1 cellular context compared by ENCODE assay signal in the genomic region with DNA sequence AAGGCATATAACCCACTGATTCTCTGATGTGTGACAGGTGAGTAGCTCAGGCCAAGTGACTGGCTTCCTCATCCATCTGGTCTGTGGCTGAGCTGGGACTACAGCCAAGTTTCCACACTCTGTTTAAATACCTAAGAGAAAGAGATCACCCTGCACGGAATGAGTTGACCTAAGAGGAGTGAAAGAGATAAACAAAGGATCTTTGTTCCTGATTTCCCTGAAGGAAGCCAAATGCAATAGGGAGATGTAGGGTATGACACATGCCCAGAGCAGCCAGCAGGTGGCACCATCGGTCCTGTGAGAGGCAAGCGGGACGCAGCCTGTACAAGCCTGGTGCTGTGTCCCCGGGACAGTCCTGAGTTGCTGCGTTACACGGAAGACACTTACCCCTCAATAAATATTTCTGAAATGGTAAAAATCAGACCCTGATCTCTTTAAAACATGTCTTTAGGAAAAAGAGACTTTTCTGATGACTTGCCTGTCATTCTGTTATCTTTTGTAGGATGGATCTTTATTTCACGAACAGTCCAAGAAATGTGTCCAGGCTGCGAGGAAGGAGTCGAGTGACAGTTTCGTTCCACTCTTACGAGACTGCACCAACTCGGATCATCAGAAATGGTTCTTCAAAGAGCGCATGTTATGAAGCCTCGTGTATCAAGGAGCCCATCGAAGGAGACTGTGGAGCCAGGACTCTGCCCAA.
TF ChIP-seq lines count a peak whose summit lies in the region.

No MANE protein-coding gene starts in this region.

TF ChIP-seq in HEK293, 187 proteins besides CTCF, POLR2A, EP300 and RAD21 (continued from another document):
- TF ChIP-seq SCRT2 (tag by site-specific recombination; IDR thresholded peaks at IDR 0.05) (no peak), ZNF24 (tag by site-specific recombination; IDR thresholded peaks at IDR 0.05) (no peak), PBX3 (CRISPR knock-in tag; IDR thresholded peaks at IDR 0.05) (no peak), IKZF3 (tag by site-specific recombination; IDR thresholded peaks at IDR 0.05) (no peak), ZNF585B (tag by site-specific recombination; IDR thresholded peaks at IDR 0.05) (no peak)
